In the genomic region with DNA sequence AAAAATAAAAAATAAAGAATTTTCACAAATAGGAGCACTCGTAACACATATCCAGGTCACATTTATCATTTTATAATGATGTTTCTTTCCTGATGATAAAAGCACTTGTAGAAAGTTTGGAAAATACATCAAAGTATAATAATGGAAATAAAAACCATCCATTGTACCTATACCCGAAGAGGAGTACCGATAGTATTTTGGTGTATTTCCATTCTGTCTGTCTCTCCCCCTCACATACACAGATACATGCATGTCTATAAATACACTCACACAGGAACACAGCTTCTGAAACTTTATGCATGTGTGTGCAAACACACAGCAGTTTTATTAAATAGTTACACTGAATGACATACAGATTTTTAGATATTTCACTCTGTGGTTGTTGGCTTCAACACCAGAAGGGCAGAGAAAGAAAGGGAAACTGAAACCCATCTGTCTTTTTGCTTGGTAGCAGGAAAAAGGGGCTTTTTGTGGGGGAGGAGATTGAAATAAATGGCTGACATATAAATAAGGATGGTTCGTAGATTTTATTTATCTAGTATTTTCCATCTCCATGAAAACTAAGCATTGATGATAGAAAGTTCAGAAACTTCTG, we compare ENCODE assay signal across 7 cellular contexts.
A peak's percentile ranks its signal among the peaks of the same experiment; 100 is the strongest.
DNase-seq lines count a peak whose midpoint lies in the region; ATAC-seq and TF ChIP-seq lines count a peak whose summit lies in the region.

No MANE protein-coding gene starts in this region.

- H3K9ac ChIP-seq in rectal smooth muscle tissue (ENCODE audit: low read length), result no peak overlapping the region

- no peaks in the 10 kb centered on the region for H3K27me3 Mint-ChIP-seq in activated naive CD8-positive, alpha-beta T cell treated with anti-CD3 and anti-CD28 coated beads, Interleukin-2, amount 10 ng/mL, durations not matched to agents 7 days and 5 days

- no peak overlapping the region for H3K4me2 ChIP-seq in PC-9

- H3F3A ChIP-seq in PC-9 (ENCODE audit: insufficient read depth, low read depth), result no peaks in the 10 kb centered on the region

- H3K27ac Mint-ChIP-seq in activated naive CD8-positive, alpha-beta T cell treated with anti-CD3 and anti-CD28 coated beads, Interleukin-2, amount 10 ng/mL, durations not matched to agents 7 days and 5 days, result peak overlapping the region; percentile 94

- no peaks in the 10 kb centered on the region for H3K79me2 ChIP-seq in PC-9 (ENCODE audit: low read depth)

- H3K4me3 Mint-ChIP-seq in activated naive CD8-positive, alpha-beta T cell treated with anti-CD3 and anti-CD28 coated beads, Interleukin-2, amount 10 ng/mL, durations not matched to agents 7 days and 5 days, result peak overlapping the region; percentile 93

- H3K4me3 ChIP-seq in rectal smooth muscle tissue (ENCODE audit: low read length) (peak overlapping the region; percentile 39), PC-9 (no peak overlapping the region)

- H3K36me3 Mint-ChIP-seq in activated naive CD8-positive, alpha-beta T cell treated with anti-CD3 and anti-CD28 coated beads, Interleukin-2, amount 10 ng/mL, durations not matched to agents 7 days and 5 days, result peaks cover 17% of the 10 kb centered on the region

- H2AFZ ChIP-seq in PC-9, result no peak overlapping the region

- no peaks in the 10 kb centered on the region for H3K9me3 Mint-ChIP-seq in activated naive CD8-positive, alpha-beta T cell treated with anti-CD3 and anti-CD28 coated beads, Interleukin-2, amount 10 ng/mL, durations not matched to agents 7 days and 5 days

- peaks cover 7% of the 10 kb centered on the region for H3K36me3 ChIP-seq in rectal smooth muscle tissue (ENCODE audit: control insufficient read depth, insufficient read depth, low read length)
- no peaks in the 10 kb centered on the region for H3K36me3 ChIP-seq in PC-9 (ENCODE audit: low read depth)

- no peaks in the 10 kb centered on the region for H3K9me3 ChIP-seq in PC-9 (ENCODE audit: insufficient read depth, low read depth)

- H3K27ac ChIP-seq in rectal smooth muscle tissue (ENCODE audit: low read depth, low read length) (no peak overlapping the region), PC-9 (no peak overlapping the region)

- no peak for TF ChIP-seq CTCF in PC-9 (conservative IDR thresholded peaks at IDR 0.05)

- POLR2A ChIA-PET in activated naive CD8-positive, alpha-beta T cell treated with anti-CD3 and anti-CD28 coated beads, Interleukin-2, amount 10 ng/mL, durations not matched to agents 7 days and 5 days (lab: Charles Lee), result interaction anchor here (1.1 to 1.5 kb wide), 6 partner anchors 12 to 1370 kb away, joined by 3 to 9 read pairs (median 4); partner anchors contain the start of genes LRCH1 and NUDT15
- POLR2A ChIA-PET in PC-9 (lab: Charles Lee; ENCODE audit: unreplicated experiment), result no interaction called here

- no TSS peak for BruUV-seq in PC-9 (replicated peaks; lab: Mats Ljungman, UMichigan)

- CTCF ChIA-PET in PC-9 (lab: Charles Lee), result no interaction called here

- peaks cover 47% of the 10 kb centered on the region for H3K4me1 Mint-ChIP-seq in activated naive CD8-positive, alpha-beta T cell treated with anti-CD3 and anti-CD28 coated beads, Interleukin-2, amount 10 ng/mL, durations not matched to agents 7 days and 5 days

- intact Hi-C loops in PC-9 (cut with micrococcal nuclease; ENCODE audit: unreplicated experiment), result no loop called here

- peaks cover 12% of the 10 kb centered on the region for H3K4me1 ChIP-seq in rectal smooth muscle tissue (ENCODE audit: control insufficient read depth, insufficient read depth, low read length)
- H3K4me1 ChIP-seq in PC-9 (replicated peaks; ENCODE audit: insufficient read depth), result no peaks in the 10 kb centered on the region

- H3K9me2 ChIP-seq in PC-9 (ENCODE audit: insufficient read depth), result no peaks in the 10 kb centered on the region

- DNase-seq in activated naive CD8-positive, alpha-beta T cell treated with anti-CD3 and anti-CD28 coated beads, Interleukin-2, amount 10 ng/mL, durations not matched to agents 7 days and 5 days, result no peak
- no peak for DNase-seq in PC-9
- DNase-seq in islet precursor cell, result no peak
- no peak for DNase-seq in stimulated activated CD4-positive, alpha-beta T cell treated with anti-CD3 and anti-CD28 coated beads, Interleukin-4, amount 100 ng/mL, for 4 hours

- H4K20me1 ChIP-seq in PC-9 (ENCODE audit: insufficient read depth), result no peaks in the 10 kb centered on the region

- H3K27me3 ChIP-seq in rectal smooth muscle tissue (ENCODE audit: control insufficient read depth, insufficient read depth, low read length), result no peaks in the 10 kb centered on the region
- no peaks in the 10 kb centered on the region for H3K27me3 ChIP-seq in PC-9 (ENCODE audit: insufficient read depth, low read depth)

- ATAC-seq in GM19025 (IDR thresholded peaks at IDR 0.05; ENCODE audit: low read depth, unreplicated experiment) (peak; percentile 55), HG03039 (IDR thresholded peaks at IDR 0.05; ENCODE audit: unreplicated experiment) (peak; percentile 45)
- ATAC-seq in activated naive CD8-positive, alpha-beta T cell treated with anti-CD3 and anti-CD28 coated beads, Interleukin-2, amount 10 ng/mL, durations not matched to agents 7 days and 5 days (ENCODE audit: low read depth), result peak; percentile 74
